8 cellular contexts compared by ENCODE assay signal in genomic region chr1:39409055-39409816, GRCh38.
DNase-seq lines count a peak whose midpoint lies in the region; ATAC-seq and TF ChIP-seq lines count a peak whose summit lies in the region.

No MANE protein-coding gene starts in this region.

- H3K27me3 ChIP-seq in SJSA1 (replicated peaks) (no peaks in the 10 kb centered on the region), lower lobe of right lung (ENCODE audit: low read depth) (no peaks in the 10 kb centered on the region)
- no peaks in the 10 kb centered on the region for H3K27me3 ChIP-seq in effector memory CD4-positive, alpha-beta T cell (replicated peaks; ENCODE audit: control insufficient read depth, insufficient read depth, low read length, poor library complexity, severe bottlenecking)

- H3K27ac ChIP-seq in SJSA1 (peak overlapping the region; percentile 72), lower lobe of right lung (peak overlapping the region; percentile 92), temporal lobe (ENCODE audit: low read depth, low read length) (peak overlapping the region; percentile 87)
- peak overlapping the region; percentile 48 for H3K27ac ChIP-seq in effector memory CD4-positive, alpha-beta T cell (ENCODE audit: insufficient read depth, low read length, poor library complexity, severe bottlenecking)

- intact Hi-C loops in lower lobe of right lung (cut with DNase I): no loop called here

- H3K4me3 ChIP-seq in SJSA1: peak overlapping the region; percentile 81
- peak overlapping the region; percentile 84 for H3K4me3 ChIP-seq in effector memory CD4-positive, alpha-beta T cell (ENCODE audit: insufficient read depth, low read depth, low read length, poor library complexity, severe bottlenecking)
- H3K4me3 ChIP-seq in lower lobe of right lung: peak overlapping the region; percentile 80

- peak; percentile 41 for ATAC-seq in HG03354 (IDR thresholded peaks at IDR 0.05; ENCODE audit: poor library complexity, severe bottlenecking, unreplicated experiment)
- ATAC-seq in lower lobe of right lung: peak; percentile 13 to 32

- DNase-seq in activated gamma-delta T cell treated with Interleukin-2 at 50 U/mL for 16 hours (peak; percentile 19), activated gamma-delta T cell (lab: John Stamatoyannopoulos, UW) (no peak), SJSA1 (ENCODE audit: low read depth in 1 of 2, low spot score in 2 of 2) (peak; percentile 69 to 82), lower lobe of right lung (peak; percentile 63), NCI-H1436 (lab: John Stamatoyannopoulos, UW) (no peak)
- peak in 1 of 3 donors; percentile 11 for DNase-seq in effector memory CD4-positive, alpha-beta T cell

- no peak for TF ChIP-seq CTCF in lower lobe of right lung (IDR thresholded peaks at IDR 0.05)

- peaks cover 37% of the 10 kb centered on the region for H3K36me3 ChIP-seq in SJSA1
- H3K36me3 ChIP-seq in effector memory CD4-positive, alpha-beta T cell (ENCODE audit: control insufficient read depth, insufficient read depth, low read length): peaks cover 5% of the 10 kb centered on the region
- peaks cover 4% of the 10 kb centered on the region for H3K36me3 ChIP-seq in lower lobe of right lung

- H3K9me3 ChIP-seq in SJSA1 (replicated peaks): no peaks in the 10 kb centered on the region
- no peaks in the 10 kb centered on the region for H3K9me3 ChIP-seq in effector memory CD4-positive, alpha-beta T cell (ENCODE audit: control insufficient read depth, low read length)
- no peaks in the 10 kb centered on the region for H3K9me3 ChIP-seq in lower lobe of right lung

- H3K4me1 ChIP-seq in SJSA1 (replicated peaks): peaks cover 65% of the 10 kb centered on the region
- H3K4me1 ChIP-seq in effector memory CD4-positive, alpha-beta T cell (ENCODE audit: control insufficient read depth, insufficient read depth, low read length, poor library complexity, severe bottlenecking): peaks cover 17% of the 10 kb centered on the region
- peaks cover 86% of the 10 kb centered on the region for H3K4me1 ChIP-seq in lower lobe of right lung

Comparison
In these comparisons a context has a peak if more than half of its experiments do, and no peak if none do; other contexts are left out.
1. DNase-seq: peak in activated gamma-delta T cell treated with Interleukin-2 at 50 U/mL for 16 hours (single experiment), SJSA1 (2 of 2) and lower lobe of right lung (single experiment); none in activated gamma-delta T cell (single experiment) and NCI-H1436 (single experiment).
2. Peak in every context shown above with its lines, with median percentiles within 50 percentile points of each other: H3K27ac ChIP-seq and H3K4me3 ChIP-seq.